Comparison of ENCODE assay signal across 8 cellular contexts in genomic region chr2:231614559-231615057, GRCh38. TPM values are rescaled to one million over a fixed set of nuclear protein-coding genes. Genes with fewer than 3 reads are reported as not detected.
DNase-seq lines count a peak whose midpoint lies in the region; ATAC-seq and TF ChIP-seq lines count a peak whose summit lies in the region.

No MANE protein-coding gene starts in this region.

- in situ Hi-C loops in GM13977 (cut with MboI; ENCODE audit: low pct_unique_long_range_greater_than_20kb, low sequenced_read_pairs, unreplicated experiment) = loop anchor here (5.0 to 10.0 kb wide), 2 partner anchors 48 to 100 kb away; no protein-coding TSS in a partner anchor

- H3K4me1 ChIP-seq in fibroblast of lung (ENCODE audit: control insufficient read depth, extremely low read depth, insufficient read depth, low read length) (peaks cover 30% of the 10 kb centered on the region), osteoblast (ENCODE audit: insufficient read depth, low read length) (peaks cover 28% of the 10 kb centered on the region), uterus (peaks cover 8 to 21% of the 10 kb centered on the region in 2 donors)

- H3K4me2 ChIP-seq in fibroblast of lung (ENCODE audit: extremely low read depth, insufficient read depth, low read length) (peak overlapping the region; percentile 87), osteoblast (ENCODE audit: insufficient read depth, low read length) (peak overlapping the region; percentile 88)

- H4K20me1 ChIP-seq in fibroblast of lung (ENCODE audit: control insufficient read depth, extremely low read depth, insufficient read depth, low read length) = no peaks in the 10 kb centered on the region
- no peaks in the 10 kb centered on the region for H4K20me1 ChIP-seq in osteoblast (ENCODE audit: insufficient read depth, low read length)

- TF ChIP-seq POLR2A in uterus (IDR thresholded peaks at IDR 0.05) = peak in 1 of 2 donors; percentile 17

- H3K4me3 ChIP-seq in fibroblast of lung (replicated peaks in 1 of 4; ENCODE audit: control extremely low read depth in 1 of 4, insufficient read depth in 1 of 4, low read depth in 3 of 4, low read length in 4 of 4) = peak overlapping the region; percentile 24 to 48 (median 26)
- H3K4me3 ChIP-seq in osteoblast (ENCODE audit: insufficient read depth, low read length) = peak overlapping the region; percentile 71
- peak overlapping the region; percentile 37 to 43 for H3K4me3 ChIP-seq in uterus

- TF ChIP-seq CTCF in GM13977 (IDR thresholded peaks at IDR 0.05; ENCODE audit: extremely low read depth, insufficient read depth, missing control alignments) (no peak), fibroblast of lung (conservative IDR thresholded peaks at IDR 0.05 in 1 of 2, IDR thresholded peaks at IDR 0.05 in 1 of 2; ENCODE audit: low read depth in 1 of 2, low read length in 2 of 2) (no peak), osteoblast (IDR thresholded peaks at IDR 0.05; ENCODE audit: extremely low read depth, low read depth, low read length) (no peak), uterus (IDR thresholded peaks at IDR 0.05) (no peak)

- H3K9me3 ChIP-seq in fibroblast of lung (ENCODE audit: control insufficient read depth, insufficient read depth, low read depth, low read length) = no peaks in the 10 kb centered on the region
- no peaks in the 10 kb centered on the region for H3K9me3 ChIP-seq in osteoblast (ENCODE audit: low read depth, low read length)
- no peaks in the 10 kb centered on the region for H3K9me3 ChIP-seq in uterus

- ATAC-seq in HG03442 (IDR thresholded peaks at IDR 0.05; ENCODE audit: unreplicated experiment) (peak; percentile 4), HG02571 (IDR thresholded peaks at IDR 0.05; ENCODE audit: unreplicated experiment) (no peak), HG02763 (IDR thresholded peaks at IDR 0.05; ENCODE audit: unreplicated experiment) (no peak)

- POLR2A ChIA-PET in activated CD4-positive, alpha-beta memory T cell treated with anti-CD3 and anti-CD28 coated beads, Interleukin-2, amount 10 ng/mL, durations not matched to agents 7 days and 5 days (lab: Charles Lee) = interaction anchor here (0.7 to 6.1 kb wide), 11 partner anchors 9 to 149 kb away, joined by 3 to 120 read pairs (median 24); partner anchors contain the start of genes NCL and PTMA

- peak overlapping the region; percentile 70 for H3K4me3 Mint-ChIP-seq in activated CD4-positive, alpha-beta memory T cell treated with anti-CD3 and anti-CD28 coated beads, Interleukin-2, amount 10 ng/mL, durations not matched to agents 7 days and 5 days

- H3K4me1 Mint-ChIP-seq in activated CD4-positive, alpha-beta memory T cell treated with anti-CD3 and anti-CD28 coated beads, Interleukin-2, amount 10 ng/mL, durations not matched to agents 7 days and 5 days = peaks cover 40% of the 10 kb centered on the region

- no peaks in the 10 kb centered on the region for H3K36me3 Mint-ChIP-seq in activated CD4-positive, alpha-beta memory T cell treated with anti-CD3 and anti-CD28 coated beads, Interleukin-2, amount 10 ng/mL, durations not matched to agents 7 days and 5 days (ENCODE audit: low read depth)

- CTCF ChIA-PET in activated CD4-positive, alpha-beta memory T cell treated with anti-CD3 and anti-CD28 coated beads, Interleukin-2, amount 10 ng/mL, durations not matched to agents 7 days and 5 days (lab: Charles Lee) = interaction anchor here (0.9 to 8.7 kb wide), 8 partner anchors 13 to 171 kb away, joined by 3 to 259 read pairs (median 13); partner anchors contain the start of genes COPS7B and PTMA

- DNase-seq in GM13977 (ENCODE audit: low spot score) (peak; percentile 58), fibroblast of lung (ENCODE audit: low read depth in 2 of 2) (no peak), osteoblast (ENCODE audit: insufficient read length, low spot score, missing footprints) (peak; percentile 88), uterus (peak; percentile 70 to 71)
- DNase-seq in activated CD4-positive, alpha-beta memory T cell treated with anti-CD3 and anti-CD28 coated beads, Interleukin-2, amount 10 ng/mL, durations not matched to agents 7 days and 5 days = no peak

- no peaks in the 10 kb centered on the region for H3K36me3 ChIP-seq in fibroblast of lung (ENCODE audit: control insufficient read depth, insufficient read depth, low read length)
- H3K36me3 ChIP-seq in osteoblast (ENCODE audit: insufficient read depth, low read length) = no peaks in the 10 kb centered on the region
- no peaks in the 10 kb centered on the region for H3K36me3 ChIP-seq in uterus

- H3K9me3 Mint-ChIP-seq in activated CD4-positive, alpha-beta memory T cell treated with anti-CD3 and anti-CD28 coated beads, Interleukin-2, amount 10 ng/mL, durations not matched to agents 7 days and 5 days = no peaks in the 10 kb centered on the region

- intact Hi-C loops in uterus (cut with DNase I; ENCODE audit: low total_unique reads) = no loop called here

- H3K27me3 Mint-ChIP-seq in activated CD4-positive, alpha-beta memory T cell treated with anti-CD3 and anti-CD28 coated beads, Interleukin-2, amount 10 ng/mL, durations not matched to agents 7 days and 5 days = no peaks in the 10 kb centered on the region

- H3K27ac Mint-ChIP-seq in activated CD4-positive, alpha-beta memory T cell treated with anti-CD3 and anti-CD28 coated beads, Interleukin-2, amount 10 ng/mL, durations not matched to agents 7 days and 5 days = peak overlapping the region; percentile 80

- H3K27ac ChIP-seq in fibroblast of lung (ENCODE audit: insufficient read depth, low read length) (peak overlapping the region; percentile 99), osteoblast (ENCODE audit: low read depth, low read length) (peak overlapping the region; percentile 61), uterus (peak overlapping the region; percentile 99 to 100)

- H3K27me3 ChIP-seq in fibroblast of lung (ENCODE audit: control insufficient read depth, insufficient read depth, low read length) (no peaks in the 10 kb centered on the region), osteoblast (ENCODE audit: insufficient read depth, low read length) (no peaks in the 10 kb centered on the region), uterus (no peaks in the 10 kb centered on the region)

- H2AFZ ChIP-seq in fibroblast of lung (ENCODE audit: low read length) = peak overlapping the region; percentile 62
- H2AFZ ChIP-seq in osteoblast (ENCODE audit: low read length) = peak overlapping the region; percentile 78

- no peaks in the 10 kb centered on the region for H3K79me2 ChIP-seq in fibroblast of lung (ENCODE audit: control insufficient read depth, insufficient read depth, low read length)
- H3K79me2 ChIP-seq in osteoblast (ENCODE audit: insufficient read depth, low read length) = no peaks in the 10 kb centered on the region

- peak overlapping the region; percentile 44 for H3K9ac ChIP-seq in fibroblast of lung (ENCODE audit: insufficient read depth, low read length)

RNA-seq across cellular contexts. Expression of gene TEX44, which starts 21.9 kb away (rescaled TPM):
- not detected for total RNA-seq in activated CD4-positive, alpha-beta memory T cell treated with anti-CD3 and anti-CD28 coated beads, Interleukin-2, amount 10 ng/mL, durations not matched to agents 7 days and 5 days
- total RNA-seq in fibroblast of lung = not detected in 2 replicates
- not detected in 2 replicates for polyA plus RNA-seq in fibroblast of lung
- not detected in 2 replicates for polyA plus RNA-seq in fibroblast of lung (2012)
- polyA minus RNA-seq in fibroblast of lung (ENCODE audit: low replicate concordance) = not detected in 2 replicates
- total RNA-seq in osteoblast = not detected in 2 replicates
- total RNA-seq in uterus = not detected

Comparison
In these comparisons a context has a peak if more than half of its experiments do, and no peak if none do; other contexts are left out.
1. DNase-seq: peak in GM13977 (single experiment), osteoblast (single experiment) and uterus (2 of 2); none in activated CD4-positive, alpha-beta memory T cell treated with anti-CD3 and anti-CD28 coated beads, Interleukin-2, amount 10 ng/mL, durations not matched to agents 7 days and 5 days (single experiment) and fibroblast of lung (0 of 2).
2. Peak in every context shown above with its lines, with median percentiles within 50 percentile points of each other: H3K27ac ChIP-seq and H3K4me3 ChIP-seq.